Comparison of ENCODE assay signal across 1 cellular context in genomic region chr6:28751514-28751913, GRCh38.
TF ChIP-seq lines count a peak whose summit lies in the region.

No MANE protein-coding gene starts in this region.

TF ChIP-seq in K562, 482 proteins besides CTCF, POLR2A, EP300 and RAD21 (continued from another document and continues in another):
- TF ChIP-seq ZNF318 (IDR thresholded peaks at IDR 0.05; ENCODE audit: borderline replicate concordance in 1 of 2, low read depth in 1 of 2) (peak in 1 of 2 experiments; percentile 79; a peak in 2 of 4 replicates), ZBTB7A (IDR thresholded peaks at IDR 0.05; ENCODE audit: borderline replicate concordance, control insufficient read depth, low read depth, low read length) (no peak), ETS1 (conservative IDR thresholded peaks at IDR 0.05; ENCODE audit: control insufficient read depth, low read depth, low read length) (no peak), MIER1 (IDR thresholded peaks at IDR 0.05; ENCODE audit: low read depth) (no peak), HNRNPLL (IDR thresholded peaks at IDR 0.05; ENCODE audit: low read depth, low read length, poor library complexity, severe bottlenecking) (no peak), ARNT (IDR thresholded peaks at IDR 0.05) (peak; percentile 57 to 68; a peak in 2 of 4 replicates), ELK1 (CRISPR knock-in tag; IDR thresholded peaks at IDR 0.05) (no peak), FOXJ2 (tag; IDR thresholded peaks at IDR 0.05) (peak; percentile 60; the same call in 1 of the 2 replicates), TFAM (CRISPR knock-in tag; conservative IDR thresholded peaks at IDR 0.05) (no peak), PPARD (CRISPR knock-in tag; IDR thresholded peaks at IDR 0.05) (no peak), NFIX (CRISPR knock-in tag; IDR thresholded peaks at IDR 0.05; ENCODE audit: low read depth) (no peak), PREB (CRISPR knock-in tag; IDR thresholded peaks at IDR 0.05) (no peak), ZNF280B (CRISPR knock-in tag; IDR thresholded peaks at IDR 0.05) (no peak), HMG20A (CRISPR knock-in tag; conservative IDR thresholded peaks at IDR 0.05) (no peak), HSF4 (CRISPR knock-in tag; IDR thresholded peaks at IDR 0.05; ENCODE audit: borderline replicate concordance) (no peak), ZNF639 (CRISPR knock-in tag; conservative IDR thresholded peaks at IDR 0.05 in 1 of 2, IDR thresholded peaks at IDR 0.05 in 1 of 2) (no peak), NBN (IDR thresholded peaks at IDR 0.05; ENCODE audit: low read depth) (peak; percentile 79), SETDB1 (IDR thresholded peaks at IDR 0.05; ENCODE audit: low read length) (no peak), PCBP2 (IDR thresholded peaks at IDR 0.05; ENCODE audit: low read depth, low read length, poor library complexity, severe bottlenecking) (no peak), ZNF12 (CRISPR knock-in tag; IDR thresholded peaks at IDR 0.05) (no peak), PTBP1 (IDR thresholded peaks at IDR 0.05; ENCODE audit: low read depth, low read length) (no peak), ZNF398 (CRISPR knock-in tag; IDR thresholded peaks at IDR 0.05) (no peak), JUN (IDR thresholded peaks at IDR 0.05; ENCODE audit: borderline replicate concordance, low read depth, low read length) (peak; percentile 12; the same call in 1 of the 2 replicates), JUN (CRISPR knock-in tag; IDR thresholded peaks at IDR 0.05; ENCODE audit: borderline replicate concordance) (no peak), IRF1 (CRISPR knock-in tag; IDR thresholded peaks at IDR 0.05; ENCODE audit: borderline replicate concordance) (no peak), MYBL2 (IDR thresholded peaks at IDR 0.05; ENCODE audit: low read depth) (no peak), MYBL2 (CRISPR knock-in tag; IDR thresholded peaks at IDR 0.05; ENCODE audit: borderline replicate concordance) (no peak), RHOXF2B (CRISPR knock-in tag; conservative IDR thresholded peaks at IDR 0.05) (no peak), TAL1 (IDR thresholded peaks at IDR 0.05) (no peak), MBD1 (CRISPR knock-in tag; IDR thresholded peaks at IDR 0.05) (no peak), PATZ1 (CRISPR knock-in tag; IDR thresholded peaks at IDR 0.05; ENCODE audit: borderline replicate concordance) (no peak), YY1 (IDR thresholded peaks at IDR 0.05; ENCODE audit: borderline replicate concordance in 1 of 3, control insufficient read depth in 1 of 3, extremely low read depth in 1 of 3, insufficient read depth in 3 of 3, insufficient read length in 1 of 3, insufficient replicate concordance in 2 of 3, low read depth in 1 of 3, low read length in 2 of 3) (no peak), ZNF311 (CRISPR knock-in tag; IDR thresholded peaks at IDR 0.05) (no peak)
